ENCODE assay signal across 8 cellular contexts in the genomic region with DNA sequence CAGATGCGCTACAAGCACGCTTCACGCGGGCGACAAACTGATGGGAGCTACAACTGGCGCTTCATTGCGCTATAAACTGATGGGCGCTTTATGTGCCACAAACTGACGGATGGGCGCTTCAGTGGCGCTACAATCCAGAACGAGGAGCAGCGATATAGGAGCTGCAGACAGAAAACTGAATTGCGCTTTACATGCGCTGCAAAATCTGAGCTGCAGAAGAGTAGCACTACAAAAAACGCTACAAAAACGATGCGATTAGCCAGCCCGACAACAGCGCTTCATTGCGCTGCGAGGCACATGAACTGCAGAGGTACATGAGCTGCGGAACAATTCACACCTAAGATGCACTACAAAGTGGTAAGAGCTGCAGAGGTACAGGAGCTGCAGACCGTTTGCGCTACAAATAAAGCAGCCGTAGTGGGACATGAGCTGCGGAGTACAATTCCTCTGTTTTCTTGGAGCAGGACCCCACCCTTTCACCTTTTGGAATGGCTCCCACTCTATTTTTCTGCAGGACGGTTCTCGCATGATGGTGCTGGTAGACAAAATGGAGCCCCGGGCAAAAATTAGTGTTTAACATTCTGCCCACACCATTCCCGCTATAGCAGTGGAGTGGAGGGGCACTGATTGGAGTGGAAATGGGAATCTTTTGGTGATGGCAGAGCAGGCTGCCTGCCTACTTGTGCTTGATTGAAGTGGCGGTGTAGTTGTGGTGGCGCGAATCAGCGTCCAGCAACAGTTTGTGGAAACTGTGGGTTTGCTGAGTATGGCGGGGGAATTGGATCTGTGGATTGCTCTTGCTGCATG. TPM values are rescaled to one million over a fixed set of nuclear protein-coding genes. Genes with fewer than 3 reads are reported as not detected.
DNase-seq lines count a peak whose midpoint lies in the region; ATAC-seq and TF ChIP-seq lines count a peak whose summit lies in the region.

No MANE protein-coding gene starts in this region.

- peak overlapping the region in 3 of 4 donors; percentile 28 to 93 (median 92) for H3K27ac ChIP-seq in tibial nerve

- H3K36me3 ChIP-seq in HAP-1 (replicated peaks) (peaks cover 1% of the 10 kb centered on the region), tibial nerve (no peaks in the 10 kb centered on the region)

- no peak for TF ChIP-seq CTCF in tibial nerve (IDR thresholded peaks at IDR 0.05)

- TF ChIP-seq EP300 in tibial nerve (IDR thresholded peaks at IDR 0.05) = no peak

- H3K27me3 Mint-ChIP-seq in T-cell = peaks cover 9 to 17% of the 10 kb centered on the region in 2 donors
- H3K27me3 Mint-ChIP-seq in dendritic cell treated with granulocyte-macrophage colony-stimulating factor and Interleukin-4, amounts not matched to agents 40 ng/mL and 50 ng/mL, for 4 days = peaks cover 32% of the 10 kb centered on the region

- H3K36me3 Mint-ChIP-seq in T-cell = no peaks in the 10 kb centered on the region
- no peaks in the 10 kb centered on the region for H3K36me3 Mint-ChIP-seq in dendritic cell treated with granulocyte-macrophage colony-stimulating factor and Interleukin-4, amounts not matched to agents 40 ng/mL and 50 ng/mL, for 4 days (ENCODE audit: low read depth)

- intact Hi-C loops in dendritic cell treated with granulocyte-macrophage colony-stimulating factor and Interleukin-4, amounts not matched to agents 40 ng/mL and 50 ng/mL, for 4 days (cut with micrococcal nuclease) = loop anchor here (2.0 kb wide), 1 partner anchor 148 kb away; a partner anchor contains a TSS

- peak overlapping the region; percentile 47 to 59 for H3K27ac Mint-ChIP-seq in T-cell
- H3K27ac Mint-ChIP-seq in dendritic cell treated with granulocyte-macrophage colony-stimulating factor and Interleukin-4, amounts not matched to agents 40 ng/mL and 50 ng/mL, for 4 days = no peak overlapping the region

- in situ Hi-C loops in HAP-1 (cut with MboI; ENCODE audit: low sequenced_read_pairs) = no loop called here

- ATAC-seq in T-cell (replicated peaks in 1 of 4) = no peak
- no peak for ATAC-seq in GM19467 (IDR thresholded peaks at IDR 0.05; ENCODE audit: unreplicated experiment)

- H3K4me3 Mint-ChIP-seq in T-cell = peak overlapping the region; percentile 82 to 88 (median 83)
- H3K4me3 Mint-ChIP-seq in dendritic cell treated with granulocyte-macrophage colony-stimulating factor and Interleukin-4, amounts not matched to agents 40 ng/mL and 50 ng/mL, for 4 days = peak overlapping the region; percentile 82

- peak overlapping the region; percentile 74 for H3K4me3 ChIP-seq in HAP-1
- peak overlapping the region; percentile 21 for H3K4me3 ChIP-seq in mononuclear cell (ENCODE audit: low read length)
- H3K4me3 ChIP-seq in tibial nerve = peak overlapping the region; percentile 38 to 77 (median 57)

- H3K4me1 ChIP-seq in HAP-1 (peaks cover 25% of the 10 kb centered on the region), mononuclear cell (ENCODE audit: insufficient read depth, low read length) (peaks cover 26% of the 10 kb centered on the region), tibial nerve (peaks cover 0 to 30% (median 0%) of the 10 kb centered on the region in 4 donors)

- H3K9me3 ChIP-seq in HAP-1 (no peaks in the 10 kb centered on the region), mononuclear cell (ENCODE audit: low read depth, low read length) (no peaks in the 10 kb centered on the region), tibial nerve (no peaks in the 10 kb centered on the region)

- H3K27me3 ChIP-seq in HAP-1 (ENCODE audit: low read depth) (no peaks in the 10 kb centered on the region), mononuclear cell (ENCODE audit: insufficient read depth, low read length) (peaks cover 43% of the 10 kb centered on the region), tibial nerve (peaks cover 0 to 10% of the 10 kb centered on the region in 2 donors)

- TF ChIP-seq POLR2A in tibial nerve (IDR thresholded peaks at IDR 0.05) = no peak

- peaks cover 17 to 23% (median 21%) of the 10 kb centered on the region in 3 donors for H3K4me1 Mint-ChIP-seq in T-cell
- peaks cover 22% of the 10 kb centered on the region for H3K4me1 Mint-ChIP-seq in dendritic cell treated with granulocyte-macrophage colony-stimulating factor and Interleukin-4, amounts not matched to agents 40 ng/mL and 50 ng/mL, for 4 days (ENCODE audit: low read depth)

- DNase-seq in Ammon's horn (ENCODE audit: low spot score) (peak; percentile 61), HAP-1 (ENCODE audit: low spot score in 2 of 2) (peak in 1 of 2 experiments; percentile 57), T-cell (peak in 22 of 34 experiments; percentile 7 to 41 (median 16)), tibial nerve (ENCODE audit: low spot score in 2 of 2) (no peak), cerebellar nuclear complex (lab: John Stamatoyannopoulos, UW) (no peak)

- 61 to 66% methylated on average over 36 of the region's 36 CpGs for WGBS in tibial nerve, 2 donors

- CTCF ChIA-PET in T-cell (lab: Charles Lee) = interaction anchor here (0.6 to 1.0 kb wide), 5 partner anchors 13 to 652 kb away, joined by 3 to 12 read pairs (median 4); no protein-coding TSS in a partner anchor

- POLR2A ChIA-PET in T-cell (lab: Charles Lee) = no interaction called here

- H3K9me3 Mint-ChIP-seq in T-cell = no peaks in the 10 kb centered on the region
- peaks cover 13% of the 10 kb centered on the region for H3K9me3 Mint-ChIP-seq in dendritic cell treated with granulocyte-macrophage colony-stimulating factor and Interleukin-4, amounts not matched to agents 40 ng/mL and 50 ng/mL, for 4 days

RNA-seq across cellular contexts. Expression of a gene that starts 1.2 kb away (rescaled TPM):
- 1 to 10 TPM in 3 of 5 donors, under 1 TPM in 2; 0.58 to 2.2 (median 1.9) TPM for total RNA-seq in T-cell
- total RNA-seq in mononuclear cell = 4.6 TPM
- 100 to 1,000 TPM; 118 to 203 (median 161) TPM for total RNA-seq in tibial nerve

Comparison
In these comparisons a context has a peak if more than half of its experiments do, and no peak if none do; other contexts are left out.
1. DNase-seq: peak in Ammon's horn (single experiment) and T-cell (22 of 34); none in tibial nerve (0 of 2) and cerebellar nuclear complex (0 of 2).
2. H3K4me3 ChIP-seq: peak in every context shown above with its lines; median percentile 74 in HAP-1; 57 in tibial nerve; 21 in mononuclear cell.
3. RNA of a gene that starts 1.2 kb away (total RNA-seq): 118 to 203 TPM in tibial nerve; 4.6 TPM in mononuclear cell (single experiment) and 0.58 to 2.2 TPM in T-cell; every median in the first group is over 10 times any median in the second.